In the genomic region with DNA sequence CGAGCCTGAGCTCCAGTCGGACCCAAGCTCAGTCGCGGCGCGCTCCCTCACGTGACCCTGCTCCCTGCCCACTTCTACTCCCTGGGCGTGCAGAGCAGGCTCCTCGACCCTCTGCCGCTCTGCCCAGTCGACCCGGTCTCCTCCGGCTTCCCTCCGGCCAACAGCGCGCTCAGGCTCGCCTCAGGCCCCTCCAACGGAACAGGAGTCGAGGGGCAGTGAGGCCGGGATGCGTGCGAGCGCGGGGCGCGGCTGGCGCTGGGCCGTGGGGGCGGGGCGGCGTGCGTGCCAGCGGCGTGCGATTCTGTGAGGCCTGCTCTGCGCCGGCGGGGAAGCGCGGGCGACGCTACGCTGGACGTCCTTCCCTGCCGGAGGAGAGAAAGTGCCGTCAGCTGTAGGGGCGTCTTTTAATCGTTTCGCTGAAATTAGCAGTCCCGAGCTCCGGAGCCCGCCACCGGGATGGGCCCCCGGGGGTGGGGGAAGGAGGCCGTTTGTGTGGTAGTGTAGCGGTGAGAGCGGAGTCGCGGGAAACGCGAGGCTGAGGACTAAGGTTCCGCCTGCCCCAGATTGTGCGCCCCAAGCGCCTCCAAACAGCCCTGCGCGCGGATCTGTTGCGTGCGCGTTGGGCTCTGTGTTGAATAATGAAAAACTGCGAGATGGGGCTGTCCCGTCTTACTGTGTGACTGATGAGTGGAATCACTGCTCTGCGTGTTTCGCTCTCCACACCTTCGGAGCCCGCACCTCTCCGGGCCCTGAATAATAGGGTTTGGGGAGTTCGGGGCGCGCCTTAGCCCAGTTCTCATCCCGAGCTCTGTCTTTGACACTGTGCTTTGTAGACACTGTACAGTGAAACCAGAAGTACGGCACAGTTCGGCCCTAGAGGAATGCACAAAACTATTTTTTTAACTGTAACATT, we compare ENCODE assay signal across 1 cellular context.
TF ChIP-seq lines count a peak whose summit lies in the region.

Gene ACBD6 (minus strand): TSS at position 217 of the 913 bp plus-strand sequence. CDS start 311 bp downstream, outside the sequence.

TF ChIP-seq in HepG2, 621 proteins besides CTCF, POLR2A, EP300 and RAD21 (continued from another document and continues in another):
- TF ChIP-seq ZNF580 (CRISPR knock-in tag; IDR thresholded peaks at IDR 0.05; ENCODE audit: borderline replicate concordance, low read depth) (no peak; the same call in 1 of the 2 replicates), ZBTB1 (CRISPR knock-in tag; IDR thresholded peaks at IDR 0.05; ENCODE audit: borderline replicate concordance) (no peak), FOXP1 (IDR thresholded peaks at IDR 0.05) (no peak), FOXP1 (CRISPR knock-in tag; IDR thresholded peaks at IDR 0.05) (no peak), TBL1XR1 (IDR thresholded peaks at IDR 0.05; ENCODE audit: borderline replicate concordance, low read length, partially characterized antibody) (peak; percentile 37), ZFP37 (CRISPR knock-in tag; IDR thresholded peaks at IDR 0.05; ENCODE audit: borderline replicate concordance) (peak; percentile 48; the same call in 1 of the 2 replicates), TBX3 (IDR thresholded peaks at IDR 0.05; ENCODE audit: borderline replicate concordance) (no peak), ZNF83 (CRISPR knock-in tag; IDR thresholded peaks at IDR 0.05; ENCODE audit: borderline replicate concordance) (no peak), ZNF143 (CRISPR knock-in tag; IDR thresholded peaks at IDR 0.05) (peak; percentile 47), ZNF335 (CRISPR knock-in tag; IDR thresholded peaks at IDR 0.05) (peak; percentile 46), ZNF552 (CRISPR knock-in tag; IDR thresholded peaks at IDR 0.05; ENCODE audit: borderline replicate concordance) (peak; percentile 79), ZNF572 (CRISPR knock-in tag; IDR thresholded peaks at IDR 0.05) (0 out of 2 replicates have a peak, but pooled peaks have one; percentile 28), MEIS1 (CRISPR knock-in tag; IDR thresholded peaks at IDR 0.05; ENCODE audit: borderline replicate concordance) (peak; percentile 35; the same call in 1 of the 2 replicates), ELF3 (CRISPR knock-in tag; IDR thresholded peaks at IDR 0.05) (peak; percentile 31; the same call in 1 of the 2 replicates), RELA (CRISPR knock-in tag; IDR thresholded peaks at IDR 0.05) (no peak), CREB3 (CRISPR knock-in tag; IDR thresholded peaks at IDR 0.05) (peak; percentile 87), ZBTB2 (CRISPR knock-in tag; IDR thresholded peaks at IDR 0.05; ENCODE audit: low read depth) (peak; percentile 88), ZBTB43 (CRISPR knock-in tag; conservative IDR thresholded peaks at IDR 0.05) (peak; percentile 84; the same call in 1 of the 2 replicates), AGO1 (IDR thresholded peaks at IDR 0.05; ENCODE audit: low read depth, low read length, poor library complexity, severe bottlenecking) (peak; percentile 48), CCDC6 (CRISPR knock-in tag; IDR thresholded peaks at IDR 0.05) (peak; percentile 64; the same call in 1 of the 2 replicates), ZNF766 (CRISPR knock-in tag; IDR thresholded peaks at IDR 0.05; ENCODE audit: borderline replicate concordance) (peak; percentile 82; the same call in 1 of the 2 replicates), MED1 (CRISPR knock-in tag; IDR thresholded peaks at IDR 0.05) (peak; percentile 82), NPAS2 (CRISPR knock-in tag; IDR thresholded peaks at IDR 0.05; ENCODE audit: borderline replicate concordance) (no peak; the same call in 1 of the 2 replicates), PPARG (CRISPR knock-in tag; conservative IDR thresholded peaks at IDR 0.05) (peak; percentile 10; the same call in 1 of the 2 replicates), U2AF1 (optimal IDR thresholded peaks at IDR 0.05; ENCODE audit: low read depth, low read length) (no peak), ZNF850 (CRISPR knock-in tag; conservative IDR thresholded peaks at IDR 0.05) (0 out of 2 replicates have a peak, but pooled peaks have one; percentile 67), ZBTB21 (CRISPR knock-in tag; IDR thresholded peaks at IDR 0.05) (0 out of 2 replicates have a peak, but pooled peaks have one; percentile 19), SNRNP70 (IDR thresholded peaks at IDR 0.05; ENCODE audit: low read depth, low read length) (no peak), STAG1 (CRISPR knock-in tag; IDR thresholded peaks at IDR 0.05) (peak; percentile 10; the same call in 1 of the 2 replicates), HDAC6 (IDR thresholded peaks at IDR 0.05; ENCODE audit: low read depth, low read length) (no peak; the same call in 1 of the 2 replicates), MTF2 (CRISPR knock-in tag; IDR thresholded peaks at IDR 0.05; ENCODE audit: borderline replicate concordance) (0 out of 2 replicates have a peak, but pooled peaks have one; percentile 7), SRSF1 (optimal IDR thresholded peaks at IDR 0.05; ENCODE audit: low read depth, low read length) (peak; percentile 74), IRF9 (CRISPR knock-in tag; IDR thresholded peaks at IDR 0.05; ENCODE audit: borderline replicate concordance) (peak; percentile 95; the same call in 1 of the 2 replicates), ATF3 (CRISPR knock-in tag; IDR thresholded peaks at IDR 0.05) (no peak; the same call in none of the 2 replicates), ZFP36 (IDR thresholded peaks at IDR 0.05; ENCODE audit: borderline replicate concordance, low read depth, low read length, partially characterized antibody) (no peak), ZFP36L2 (CRISPR knock-in tag; IDR thresholded peaks at IDR 0.05) (no peak), ZNF34 (CRISPR knock-in tag; IDR thresholded peaks at IDR 0.05; ENCODE audit: borderline replicate concordance) (peak; percentile 84; the same call in 1 of the 2 replicates), MYC (CRISPR knock-in tag; IDR thresholded peaks at IDR 0.05; ENCODE audit: borderline replicate concordance) (peak; percentile 88), NR3C1 (CRISPR knock-in tag; IDR thresholded peaks at IDR 0.05) (no peak), TEAD3 (CRISPR knock-in tag; optimal IDR thresholded peaks at IDR 0.05; ENCODE audit: borderline replicate concordance) (no peak), SMAD3 (CRISPR knock-in tag; IDR thresholded peaks at IDR 0.05) (no peak), POLR2AphosphoS5 (IDR thresholded peaks at IDR 0.05; ENCODE audit: low read depth, low read length) (peak; percentile 81), KLF6 (CRISPR knock-in tag; IDR thresholded peaks at IDR 0.05) (peak; percentile 84; the same call in 1 of the 2 replicates), ZNF530 (CRISPR knock-in tag; IDR thresholded peaks at IDR 0.05; ENCODE audit: low read depth) (0 out of 2 replicates have a peak, but pooled peaks have one; percentile 85)
- TF ChIP-seq, protein P1, sequence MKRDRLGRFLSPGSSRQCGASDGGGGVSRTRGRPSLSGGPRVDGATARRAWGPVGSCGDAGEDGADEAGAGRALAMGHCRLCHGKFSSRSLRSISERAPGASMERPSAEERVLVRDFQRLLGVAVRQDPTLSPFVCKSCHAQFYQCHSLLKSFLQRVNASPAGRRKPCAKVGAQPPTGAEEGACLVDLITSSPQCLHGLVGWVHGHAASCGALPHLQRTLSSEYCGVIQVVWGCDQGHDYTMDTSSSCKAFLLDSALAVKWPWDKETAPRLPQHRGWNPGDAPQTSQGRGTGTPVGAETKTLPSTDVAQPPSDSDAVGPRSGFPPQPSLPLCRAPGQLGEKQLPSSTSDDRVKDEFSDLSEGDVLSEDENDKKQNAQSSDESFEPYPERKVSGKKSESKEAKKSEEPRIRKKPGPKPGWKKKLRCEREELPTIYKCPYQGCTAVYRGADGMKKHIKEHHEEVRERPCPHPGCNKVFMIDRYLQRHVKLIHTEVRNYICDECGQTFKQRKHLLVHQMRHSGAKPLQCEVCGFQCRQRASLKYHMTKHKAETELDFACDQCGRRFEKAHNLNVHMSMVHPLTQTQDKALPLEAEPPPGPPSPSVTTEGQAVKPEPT (CRISPR knock-in tag; IDR thresholded peaks at IDR 0.05; ENCODE audit: low read depth) = peak; percentile 96; the same call in 1 of the 2 replicates
- TF ChIP-seq, protein P2, sequence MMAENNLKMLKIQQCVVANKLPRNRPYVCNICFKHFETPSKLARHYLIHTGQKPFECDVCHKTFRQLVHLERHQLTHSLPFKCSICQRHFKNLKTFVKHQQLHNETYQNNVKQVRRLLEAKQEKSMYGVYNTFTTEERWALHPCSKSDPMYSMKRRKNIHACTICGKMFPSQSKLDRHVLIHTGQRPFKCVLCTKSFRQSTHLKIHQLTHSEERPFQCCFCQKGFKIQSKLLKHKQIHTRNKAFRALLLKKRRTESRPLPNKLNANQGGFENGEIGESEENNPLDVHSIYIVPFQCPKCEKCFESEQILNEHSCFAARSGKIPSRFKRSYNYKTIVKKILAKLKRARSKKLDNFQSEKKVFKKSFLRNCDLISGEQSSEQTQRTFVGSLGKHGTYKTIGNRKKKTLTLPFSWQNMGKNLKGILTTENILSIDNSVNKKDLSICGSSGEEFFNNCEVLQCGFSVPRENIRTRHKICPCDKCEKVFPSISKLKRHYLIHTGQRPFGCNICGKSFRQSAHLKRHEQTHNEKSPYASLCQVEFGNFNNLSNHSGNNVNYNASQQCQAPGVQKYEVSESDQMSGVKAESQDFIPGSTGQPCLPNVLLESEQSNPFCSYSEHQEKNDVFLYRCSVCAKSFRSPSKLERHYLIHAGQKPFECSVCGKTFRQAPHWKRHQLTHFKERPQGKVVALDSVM (CRISPR knock-in tag; IDR thresholded peaks at IDR 0.05) = peak; percentile 83; the same call in 1 of the 2 replicates
- TF ChIP-seq, protein P3, sequence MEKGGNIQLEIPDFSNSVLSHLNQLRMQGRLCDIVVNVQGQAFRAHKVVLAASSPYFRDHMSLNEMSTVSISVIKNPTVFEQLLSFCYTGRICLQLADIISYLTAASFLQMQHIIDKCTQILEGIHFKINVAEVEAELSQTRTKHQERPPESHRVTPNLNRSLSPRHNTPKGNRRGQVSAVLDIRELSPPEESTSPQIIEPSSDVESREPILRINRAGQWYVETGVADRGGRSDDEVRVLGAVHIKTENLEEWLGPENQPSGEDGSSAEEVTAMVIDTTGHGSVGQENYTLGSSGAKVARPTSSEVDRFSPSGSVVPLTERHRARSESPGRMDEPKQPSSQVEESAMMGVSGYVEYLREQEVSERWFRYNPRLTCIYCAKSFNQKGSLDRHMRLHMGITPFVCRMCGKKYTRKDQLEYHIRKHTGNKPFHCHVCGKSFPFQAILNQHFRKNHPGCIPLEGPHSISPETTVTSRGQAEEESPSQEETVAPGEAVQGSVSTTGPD (CRISPR knock-in tag; IDR thresholded peaks at IDR 0.05) = no peak
- TF ChIP-seq, protein P4, sequence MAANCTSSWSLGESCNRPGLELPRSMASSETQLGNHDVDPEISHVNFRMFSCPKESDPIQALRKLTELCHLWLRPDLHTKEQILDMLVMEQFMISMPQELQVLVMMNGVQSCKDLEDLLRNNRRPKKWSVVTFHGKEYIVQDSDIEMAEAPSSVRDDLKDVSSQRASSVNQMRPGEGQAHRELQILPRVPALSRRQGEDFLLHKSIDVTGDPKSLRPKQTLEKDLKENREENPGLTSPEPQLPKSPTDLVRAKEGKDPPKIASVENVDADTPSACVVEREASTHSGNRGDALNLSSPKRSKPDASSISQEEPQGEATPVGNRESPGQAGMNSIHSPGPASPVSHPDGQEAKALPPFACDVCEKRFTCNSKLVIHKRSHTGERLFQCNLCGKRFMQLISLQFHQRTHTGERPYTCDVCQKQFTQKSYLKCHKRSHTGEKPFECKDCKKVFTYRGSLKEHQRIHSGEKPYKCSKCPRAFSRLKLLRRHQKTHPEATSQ (CRISPR knock-in tag; IDR thresholded peaks at IDR 0.05; ENCODE audit: borderline replicate concordance) = peak; percentile 89; the same call in 1 of the 2 replicates
